18 cellular contexts compared by ENCODE assay signal in genomic region chr12:93005928-93006654, GRCh38.
"Had no signal": no experiment of that assay in that cellular context is flagged by ENCODE, and none has a peak within 500 bp of the region (broad histone marks: within the 10 kb centered on the region; RNA-seq: fewer than 3 reads in every experiment).

No MANE protein-coding gene starts in this region.

- DNase-seq: activated CD4-positive, alpha-beta T cell treated with anti-CD3 and anti-CD28 coated beads, Interleukin-2, amount 50 U/mL, for 1 hour; activated CD8-positive, alpha-beta memory T cell treated with anti-CD3 and anti-CD28 coated beads, Interleukin-2, amount 50 U/mL, for 4 hours; activated naive CD4-positive, alpha-beta T cell treated with anti-CD3 and anti-CD28 coated beads, Interleukin-2, amount 10 ng/mL, durations not matched to agents 7 days and 5 days; activated naive CD8-positive, alpha-beta T cell treated with anti-CD3 and anti-CD28 coated beads, Interleukin-2, amount 50 U/mL, for 24 hours; activated T-cell treated with anti-CD3 and anti-CD28 coated beads, Interleukin-2, amount 50 U/mL, for 4 hours; gastrocnemius medialis; heart right ventricle; naive thymus-derived CD8-positive, alpha-beta T cell; posterior cingulate gyrus; stimulated activated naive CD8-positive, alpha-beta T cell treated with anti-CD3 and anti-CD28 coated beads, Interleukin-15, amount 100 ng/mL, for 72 hours; trophoblast cell had no signal

- H3K27me3 ChIP-seq: ascending aorta, gastrocnemius medialis, heart right ventricle, suprapubic skin, vagina had no signal

- H3K4me3 Mint-ChIP-seq: activated naive CD4-positive, alpha-beta T cell treated with anti-CD3 and anti-CD28 coated beads, Interleukin-2, amount 10 ng/mL, durations not matched to agents 7 days and 5 days; activated naive CD8-positive, alpha-beta T cell treated with anti-CD3 and anti-CD28 coated beads, Interleukin-2, amount 50 U/mL, for 24 hours; activated T-cell treated with anti-CD3 and anti-CD28 coated beads, Interleukin-2, amount 50 U/mL, for 4 hours; naive thymus-derived CD8-positive, alpha-beta T cell; stimulated activated naive CD8-positive, alpha-beta T cell treated with anti-CD3 and anti-CD28 coated beads, Interleukin-15, amount 100 ng/mL, for 72 hours; T-helper 1 cell treated with Interleukin-12 subunit alpha and Interleukin-12 subunit beta and Interleukin-4 antibody, amounts not matched to agents 30 μg/mL and 1 μg/mL, for 36 hours had no signal

- H3K9me3 Mint-ChIP-seq: activated naive CD4-positive, alpha-beta T cell treated with anti-CD3 and anti-CD28 coated beads, Interleukin-2, amount 10 ng/mL, durations not matched to agents 7 days and 5 days; activated naive CD8-positive, alpha-beta T cell treated with anti-CD3 and anti-CD28 coated beads, Interleukin-2, amount 50 U/mL, for 24 hours; activated T-cell treated with anti-CD3 and anti-CD28 coated beads, Interleukin-2, amount 50 U/mL, for 4 hours; naive thymus-derived CD8-positive, alpha-beta T cell; stimulated activated naive CD8-positive, alpha-beta T cell treated with anti-CD3 and anti-CD28 coated beads, Interleukin-15, amount 100 ng/mL, for 72 hours; T-helper 1 cell treated with Interleukin-12 subunit alpha and Interleukin-12 subunit beta and Interleukin-4 antibody, amounts not matched to agents 30 μg/mL and 1 μg/mL, for 36 hours had no signal

- H3K9me3 ChIP-seq: ascending aorta, gastrocnemius medialis, heart right ventricle, suprapubic skin, vagina had no signal

- H3K4me1 ChIP-seq: gastrocnemius medialis had no signal

- H3K36me3 ChIP-seq: ascending aorta, gastrocnemius medialis, heart right ventricle, suprapubic skin, vagina had no signal

- H3K4me3 ChIP-seq: ascending aorta, coronary artery, gastrocnemius medialis, heart right ventricle, suprapubic skin, vagina had no signal

- H3K27ac Mint-ChIP-seq: activated naive CD4-positive, alpha-beta T cell treated with anti-CD3 and anti-CD28 coated beads, Interleukin-2, amount 10 ng/mL, durations not matched to agents 7 days and 5 days; activated naive CD8-positive, alpha-beta T cell treated with anti-CD3 and anti-CD28 coated beads, Interleukin-2, amount 50 U/mL, for 24 hours; naive thymus-derived CD8-positive, alpha-beta T cell; T-helper 1 cell treated with Interleukin-12 subunit alpha and Interleukin-12 subunit beta and Interleukin-4 antibody, amounts not matched to agents 30 μg/mL and 1 μg/mL, for 36 hours had no signal

- H3K4me1 Mint-ChIP-seq: activated naive CD4-positive, alpha-beta T cell treated with anti-CD3 and anti-CD28 coated beads, Interleukin-2, amount 10 ng/mL, durations not matched to agents 7 days and 5 days; naive thymus-derived CD8-positive, alpha-beta T cell had no signal

- H3K27ac ChIP-seq: ascending aorta, coronary artery, gastrocnemius medialis, heart right ventricle, suprapubic skin, vagina had no signal

- ATAC-seq: activated CD4-positive, CD25-positive, alpha-beta regulatory T cell treated with anti-CD3 and anti-CD28 coated beads, Interleukin-2, amount 50 U/mL, for 24 hours; activated naive CD8-positive, alpha-beta T cell treated with anti-CD3 and anti-CD28 coated beads, Interleukin-2, amount 50 U/mL, for 24 hours; activated T-cell treated with anti-CD3 and anti-CD28 coated beads, Interleukin-2, amount 50 U/mL, for 4 hours; esophagus mucosa; gastrocnemius medialis; heart right ventricle; naive thymus-derived CD8-positive, alpha-beta T cell; stimulated activated naive CD8-positive, alpha-beta T cell treated with anti-CD3 and anti-CD28 coated beads, Interleukin-15, amount 100 ng/mL, for 72 hours had no signal

- H3K36me3 Mint-ChIP-seq: activated naive CD4-positive, alpha-beta T cell treated with anti-CD3 and anti-CD28 coated beads, Interleukin-2, amount 10 ng/mL, durations not matched to agents 7 days and 5 days; naive thymus-derived CD8-positive, alpha-beta T cell had no signal

- H3K27me3 Mint-ChIP-seq: activated naive CD4-positive, alpha-beta T cell treated with anti-CD3 and anti-CD28 coated beads, Interleukin-2, amount 10 ng/mL, durations not matched to agents 7 days and 5 days; activated naive CD8-positive, alpha-beta T cell treated with anti-CD3 and anti-CD28 coated beads, Interleukin-2, amount 50 U/mL, for 24 hours; naive thymus-derived CD8-positive, alpha-beta T cell; stimulated activated naive CD8-positive, alpha-beta T cell treated with anti-CD3 and anti-CD28 coated beads, Interleukin-15, amount 100 ng/mL, for 72 hours had no signal
